ENCODE assay signal across 8 cellular contexts in the genomic region with DNA sequence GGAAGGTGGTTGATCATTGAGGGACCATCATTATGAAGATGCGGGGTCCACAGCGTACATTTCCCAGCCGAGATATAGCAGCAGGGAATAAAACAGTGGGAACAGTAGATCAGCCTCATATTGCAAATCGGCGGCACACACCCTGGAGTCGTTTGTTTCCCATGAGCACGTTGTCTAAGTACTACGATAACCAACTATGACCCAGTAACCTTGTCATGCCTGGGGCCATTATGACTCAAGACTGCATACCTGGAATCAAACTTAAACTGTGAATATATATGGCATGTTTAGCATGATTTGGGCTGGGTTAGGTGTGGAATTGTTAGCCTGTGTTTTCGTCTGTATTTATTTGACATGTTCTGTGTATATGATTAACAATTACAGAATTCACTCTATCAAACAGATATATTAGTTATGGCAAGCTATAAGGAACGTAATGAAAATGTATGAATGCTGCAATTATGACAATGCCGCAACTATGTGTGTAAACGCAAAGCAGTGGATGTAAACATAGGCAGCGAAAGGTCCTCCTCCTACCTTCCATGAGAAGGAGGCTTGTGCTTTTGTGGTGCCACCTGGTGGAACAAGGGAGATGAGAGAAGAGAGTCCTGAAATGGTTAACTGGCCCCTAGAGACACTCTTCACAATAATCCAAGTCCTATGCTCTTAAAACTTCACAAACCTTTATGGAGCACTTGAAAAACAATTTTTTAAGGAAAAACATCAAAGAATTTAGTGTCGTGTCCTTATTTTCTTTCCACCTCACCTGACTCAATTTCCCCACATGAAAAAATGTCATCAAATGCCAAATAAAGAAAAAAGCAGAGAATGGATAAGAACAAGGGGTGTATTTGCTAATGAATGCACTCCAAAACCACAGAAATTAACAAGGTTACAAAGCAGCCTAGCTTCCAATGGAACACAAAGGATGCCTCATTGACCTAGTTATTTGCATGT. TPM values are rescaled to one million over a fixed set of nuclear protein-coding genes. Genes with fewer than 3 reads are reported as not detected.
DNase-seq lines count a peak whose midpoint lies in the region; ATAC-seq and TF ChIP-seq lines count a peak whose summit lies in the region.

No MANE protein-coding gene starts in this region.

- H3K27me3 ChIP-seq in GM23248 (replicated peaks; ENCODE audit: insufficient read depth) (no peaks in the 10 kb centered on the region), NT2/D1 (ENCODE audit: insufficient read depth, insufficient read length) (no peaks in the 10 kb centered on the region), hepatocyte (no peaks in the 10 kb centered on the region)

- H3K9ac ChIP-seq in GM23248 (no peak overlapping the region), NT2/D1 (ENCODE audit: insufficient read length, low read depth) (no peak overlapping the region)

- no peaks in the 10 kb centered on the region for H3K9me2 ChIP-seq in GM23248 (ENCODE audit: insufficient read depth)
- no peaks in the 10 kb centered on the region for H3K9me2 ChIP-seq in hepatocyte (replicated peaks; ENCODE audit: insufficient read depth)

- H3K27ac ChIP-seq in GM23248 (no peak overlapping the region), hepatocyte (no peak overlapping the region)

- H2AFZ ChIP-seq in GM23248 (no peak overlapping the region), hepatocyte (no peak overlapping the region)

- ATAC-seq in GM19455 (IDR thresholded peaks at IDR 0.05; ENCODE audit: unreplicated experiment) (no peak), GM19452 (IDR thresholded peaks at IDR 0.05; ENCODE audit: unreplicated experiment) (no peak), HG03439 (IDR thresholded peaks at IDR 0.05; ENCODE audit: unreplicated experiment) (no peak), GM21528 (IDR thresholded peaks at IDR 0.05; ENCODE audit: low FRiP score, unreplicated experiment) (no peak)

- H4K20me1 ChIP-seq in GM23248 (ENCODE audit: insufficient read depth) (0 out of 2 replicates have a peak, but pooled peaks cover 4% of the 10 kb centered on the region), hepatocyte (ENCODE audit: insufficient read depth, poor library complexity, severe bottlenecking) (no peaks in the 10 kb centered on the region)

- TF ChIP-seq CTCF in hepatocyte (IDR thresholded peaks at IDR 0.05; ENCODE audit: poor library complexity): peak; percentile 48

- WGBS in GM23248 (ENCODE audit: low coverage in 1 of 2, low lambda C conversion rate in 2 of 2, missing lambda C conversion rate in 2 of 2), 2 experiments: 93 to 95% methylated on average over 14 of the region's 14 CpGs
- 77% methylated on average over 14 of the region's 14 CpGs for WGBS in hepatocyte (ENCODE audit: low lambda C conversion rate, missing lambda C conversion rate)

- H3K4me1 ChIP-seq in GM23248 (ENCODE audit: insufficient read depth): no peaks in the 10 kb centered on the region
- peaks cover 2% of the 10 kb centered on the region for H3K4me1 ChIP-seq in NT2/D1 (ENCODE audit: insufficient read depth, insufficient read length)
- H3K4me1 ChIP-seq in hepatocyte (ENCODE audit: insufficient read depth): no peaks in the 10 kb centered on the region

- H3K79me2 ChIP-seq in GM23248 (ENCODE audit: insufficient read depth) (peaks cover 28% of the 10 kb centered on the region), hepatocyte (no peaks in the 10 kb centered on the region)

- H3K36me3 ChIP-seq in GM23248 (ENCODE audit: low read depth) (no peaks in the 10 kb centered on the region), NT2/D1 (ENCODE audit: insufficient read depth, insufficient read length, low read length) (no peaks in the 10 kb centered on the region), hepatocyte (replicated peaks; ENCODE audit: insufficient read depth, low read depth) (no peaks in the 10 kb centered on the region)

- DNase-seq in DMS79 treated with DMSO at 0.1 percent for 48 hours (lab: John Stamatoyannopoulos, UW): peak; percentile 55
- DNase-seq in GM23248: peak; percentile 43
- peak; percentile 28 for DNase-seq in NT2/D1 (ENCODE audit: low read depth, low spot score)
- DNase-seq in hepatocyte (ENCODE audit: low spot score): peak; percentile 40

- no peak overlapping the region for H3K4me2 ChIP-seq in GM23248 (ENCODE audit: unreplicated experiment)
- no peak overlapping the region for H3K4me2 ChIP-seq in hepatocyte

- H3K9me3 ChIP-seq in GM23248 (ENCODE audit: low read depth) (no peaks in the 10 kb centered on the region), NT2/D1 (ENCODE audit: insufficient read depth, low read length) (no peaks in the 10 kb centered on the region), hepatocyte (ENCODE audit: low read depth) (no peaks in the 10 kb centered on the region)

- in situ Hi-C loops in GM23248 (cut with MboI): no loop called here

- no peaks in the 10 kb centered on the region for H3F3A ChIP-seq in GM23248 (ENCODE audit: insufficient read depth)

- H3K4me3 ChIP-seq in GM23248 (no peak overlapping the region), NT2/D1 (ENCODE audit: insufficient read length, low read depth) (no peak overlapping the region), hepatocyte (no peak overlapping the region)

RNA-seq across cellular contexts. Expression of a gene that starts 47.1 kb away (rescaled TPM):
- 38.2 and 40.1 TPM in 2 replicates for total RNA-seq in GM23248 (2014; rRNA removed; shearing (Covaris generic))
- 29.7 and 33.5 TPM in 2 replicates for polyA plus RNA-seq in GM23248 (2016; fragmentation: Nextera tagmentation; extraction: Ambion mirVana)
- total RNA-seq in hepatocyte: 21.7 and 27.0 TPM in 2 replicates
- 10.7 and 14.8 TPM in 2 replicates for polyA plus RNA-seq in hepatocyte
